ENCODE assay signal across 16 cellular contexts in the genomic region with DNA sequence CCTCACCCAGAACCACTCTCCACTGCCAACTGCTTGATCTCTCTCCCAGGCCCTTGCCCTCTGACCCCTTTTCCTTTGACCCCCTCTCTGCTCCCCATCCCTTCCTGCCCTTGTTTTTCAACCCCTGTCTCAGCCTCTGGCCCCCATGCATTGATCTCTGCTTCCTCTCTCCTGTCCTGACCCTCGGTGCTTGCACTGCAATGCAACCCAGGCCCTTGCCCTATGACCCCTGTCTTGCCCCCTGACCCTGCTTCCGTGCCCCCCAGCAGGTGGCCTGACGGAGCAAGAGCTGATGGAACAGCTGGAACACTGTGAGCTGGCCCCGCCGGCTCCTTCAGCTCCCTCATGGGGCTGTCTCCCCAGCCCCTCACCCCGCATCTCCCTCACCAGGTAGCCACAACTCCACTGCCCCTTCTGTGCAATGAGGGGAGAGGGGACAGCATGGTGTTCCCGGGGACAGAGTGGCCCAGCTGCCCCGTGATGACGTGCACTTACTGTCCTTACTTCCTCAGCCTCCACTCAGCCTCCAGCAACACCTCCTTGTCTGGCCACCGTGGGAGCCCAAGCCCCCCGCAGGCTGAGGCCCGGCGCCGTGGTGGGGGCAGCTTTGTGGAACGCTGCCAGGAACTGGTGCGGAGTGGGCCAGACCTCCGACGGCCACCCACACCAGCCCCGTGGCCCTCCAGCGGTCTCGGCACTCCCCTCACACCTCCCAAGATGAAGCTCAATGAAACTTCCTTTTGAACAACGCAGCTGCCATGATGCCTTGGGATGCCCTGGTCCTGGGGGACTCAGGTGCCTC. TPM values are rescaled to one million over a fixed set of nuclear protein-coding genes. Genes with fewer than 3 reads are reported as not detected.
DNase-seq lines count a peak whose midpoint lies in the region; ATAC-seq, FAIRE-seq and TF ChIP-seq lines count a peak whose summit lies in the region.
"Had no signal": no experiment of that assay in that cellular context is flagged by ENCODE, and none has a peak within 500 bp of the region (broad histone marks: within the 10 kb centered on the region; RNA-seq: fewer than 3 reads in every experiment).

No MANE protein-coding gene starts in this region.

- no peak overlapping the region for H3K27ac ChIP-seq in GM12878 (ENCODE audit: control insufficient read depth, insufficient read depth)

- no peak for TF ChIP-seq RAD21 in GM12878 (IDR thresholded peaks at IDR 0.05; ENCODE audit: insufficient read depth, low read depth, low read length)

- peak; percentile 56 for TF ChIP-seq POLR2A in GM12878 (IDR thresholded peaks at IDR 0.05; ENCODE audit: low read depth, low read length)

- no peak overlapping the region for H3K4me3 ChIP-seq in GM12878

- no peaks in the 10 kb centered on the region for H3K27me3 ChIP-seq in GM12878 (replicated peaks in 1 of 2; ENCODE audit: control insufficient read depth in 2 of 2, insufficient read depth in 2 of 2, low read length in 1 of 2)

- SMC1A ChIA-PET in GM12878 (lab: Charles Lee; ENCODE audit: uncharacterized antibody, unreplicated experiment) = no interaction called here

- no peak overlapping the region for H3K9ac ChIP-seq in GM12878 (ENCODE audit: control insufficient read depth, insufficient read depth, low read length)

- DNase-seq in Right ventricle myocardium inferior (ENCODE audit: missing footprints) = peak; percentile 60
- no peak for DNase-seq in cardiac septum (ENCODE audit: low spot score)
- no peak for DNase-seq in GM12878 (ENCODE audit: low read depth, low spot score)
- no peak for DNase-seq in nephron progenitor cell
- DNase-seq in type B pancreatic cell (ENCODE audit: extremely low spot score, unreplicated experiment) = peak; percentile 60
- no peak for DNase-seq in GM10266 (ENCODE audit: extremely low spot score)
- DNase-seq: EL, HFFc6, KBM-7, NCI-H1105, NCI-H2081, NCI-H446 treated with DMSO at 0.1 percent for 48 hours had no signal

- intact Hi-C loops in Right ventricle myocardium inferior (cut with DNase I) (no loop called here), cardiac septum (cut with DNase I) (no loop called here), GM12878 (cut with micrococcal nuclease; ENCODE audit: unreplicated experiment) (no loop called here)

- H3K36me3 ChIP-seq in GM12878 (ENCODE audit: control insufficient read depth in 2 of 2, insufficient read depth in 2 of 2, low read length in 1 of 2) = peaks cover 0 to 7% of the 10 kb centered on the region in 2 experiments; a peak in 3 of 4 replicates

- POLR2A ChIA-PET in GM12878 (lab: Charles Lee) = no interaction called here

- H3K9me3 ChIP-seq in GM12878 (replicated peaks; ENCODE audit: control insufficient read depth, insufficient read depth, low read length) = no peaks in the 10 kb centered on the region

- no peaks in the 10 kb centered on the region for H3K4me1 ChIP-seq in GM12878 (ENCODE audit: control insufficient read depth, insufficient read depth, low read length)

- WGBS in GM12878 (ENCODE audit: insufficient coverage, insufficient replicate concordance, low lambda C conversion rate, missing lambda C conversion rate) = 94% methylated on average over 22 of the region's 22 CpGs

- no peaks in the 10 kb centered on the region for H3K79me2 ChIP-seq in GM12878 (ENCODE audit: control insufficient read depth, insufficient read depth, low read length)

- H3K27ac Mint-ChIP-seq in nephron progenitor cell (peak overlapping the region; percentile 32), type B pancreatic cell (no peak overlapping the region)
- H3K27ac Mint-ChIP-seq: HFFc6 had no signal

- in situ Hi-C loops in GM12878 (cut with MboI) = no loop called here

- ATAC-seq in Right ventricle myocardium inferior (no peak), GM12878 (no peak), HG02852 (IDR thresholded peaks at IDR 0.05; ENCODE audit: unreplicated experiment) (no peak), GM19023 (IDR thresholded peaks at IDR 0.05; ENCODE audit: unreplicated experiment) (no peak)

- no peak overlapping the region for H3K4me3 Mint-ChIP-seq in nephron progenitor cell
- no peak overlapping the region for H3K4me3 Mint-ChIP-seq in type B pancreatic cell
- H3K4me3 Mint-ChIP-seq: CD4-positive, alpha-beta memory T cell; HFFc6 had no signal

- H3K27me3 Mint-ChIP-seq in nephron progenitor cell (ENCODE audit: low read depth, poor library complexity) = peaks cover 20% of the 10 kb centered on the region
- H3K27me3 Mint-ChIP-seq in type B pancreatic cell = peaks cover 11% of the 10 kb centered on the region
- H3K27me3 Mint-ChIP-seq: CD4-positive, alpha-beta memory T cell had no signal

- no peak overlapping the region for H2AFZ ChIP-seq in GM12878 (ENCODE audit: control insufficient read depth, low read depth, low read length)

- FAIRE-seq in GM12878 (lab: Jason Lieb, UNC) = no peak
- FAIRE-seq: A204.1 had no signal

- H3K4me2 ChIP-seq in GM12878 (ENCODE audit: control insufficient read depth, insufficient read depth) = no peak overlapping the region

- RAD21 ChIA-PET in GM12878 (lab: Charles Lee; ENCODE audit: unreplicated experiment) = no interaction called here

- CTCF ChIA-PET in GM12878 (lab: Yijun Ruan, JAX) = interaction anchor here (0.6 to 1.2 kb wide), 3 partner anchors 11 to 759 kb away, joined by 3 to 6 read pairs (median 3); no protein-coding TSS in a partner anchor

- H3K4me1 Mint-ChIP-seq in nephron progenitor cell (peaks cover 34% of the 10 kb centered on the region), type B pancreatic cell (ENCODE audit: unreplicated experiment) (peaks cover 7% of the 10 kb centered on the region)

- TF ChIP-seq EP300 in GM12878 (IDR thresholded peaks at IDR 0.05; ENCODE audit: borderline replicate concordance in 1 of 2, control insufficient read depth in 1 of 2, low read depth in 2 of 2, low read length in 2 of 2) = no peak

- no peaks in the 10 kb centered on the region for H3K9me3 Mint-ChIP-seq in nephron progenitor cell
- no peaks in the 10 kb centered on the region for H3K9me3 Mint-ChIP-seq in type B pancreatic cell
- H3K9me3 Mint-ChIP-seq: HFFc6 had no signal

- BruUV-seq in GM12878 (replicated peaks; lab: Mats Ljungman, UMichigan) = TSS peak; percentile 44

- H4K20me1 ChIP-seq in GM12878 (ENCODE audit: control insufficient read depth, insufficient read depth) = no peaks in the 10 kb centered on the region

- peaks cover 35% of the 10 kb centered on the region for H3K36me3 Mint-ChIP-seq in nephron progenitor cell (ENCODE audit: low read depth)
- peaks cover 3% of the 10 kb centered on the region for H3K36me3 Mint-ChIP-seq in type B pancreatic cell

- no peak for TF ChIP-seq CTCF in GM12878 (IDR thresholded peaks at IDR 0.05 in 2 of 3, conservative IDR thresholded peaks at IDR 0.05 in 1 of 3; ENCODE audit: control insufficient read depth in 2 of 3, extremely low read depth in 1 of 3, insufficient read depth in 1 of 3, low read depth in 3 of 3, low read length in 3 of 3)
- TF ChIP-seq CTCF in nephron progenitor cell (IDR thresholded peaks at IDR 0.05) = no peak
- TF ChIP-seq CTCF in type B pancreatic cell (conservative IDR thresholded peaks at IDR 0.05) = no peak
- no peak for TF ChIP-seq CTCF in GM10266 (IDR thresholded peaks at IDR 0.05; ENCODE audit: control insufficient read depth, insufficient read depth, low read depth, missing control alignments)

TF ChIP-seq in GM12878, 131 proteins besides CTCF, POLR2A, EP300 and RAD21 (continues in another document):
- TF ChIP-seq CREM (IDR thresholded peaks at IDR 0.05; ENCODE audit: low read depth) (no peak), ZSCAN29 (IDR thresholded peaks at IDR 0.05) (no peak), TCF3 (IDR thresholded peaks at IDR 0.05; ENCODE audit: borderline replicate concordance, insufficient read depth, low read depth, low read length) (no peak), NBN (IDR thresholded peaks at IDR 0.05) (no peak)

RNA-seq across cellular contexts. Expression of a gene that starts 10.5 kb away (rescaled TPM):
- total RNA-seq in Right ventricle myocardium inferior = 324 TPM
- total RNA-seq in cardiac septum = 216 TPM
- total RNA-seq in GM12878 (2013; cell fraction: nucleolus; rRNA removed) = 26.9 and 32.3 TPM in 2 replicates
- total RNA-seq in GM12878 (2014; rRNA removed) = 6.6 and 8.5 TPM in 2 replicates
- 3.1 and 3.7 TPM in 2 replicates for total RNA-seq in GM12878 (2014; rRNA removed; fragmentation: Illumina TruSeq; extraction: Trizol)
- 34.6 and 35.9 TPM in 2 replicates for total RNA-seq in GM12878 (2021)
- polyA plus RNA-seq in GM12878 (2011; ENCODE audit: low read depth) = 29.6 TPM
- polyA plus RNA-seq in GM12878 (2011; rRNA removed) = 1.5 and 2.7 TPM in 2 replicates
- polyA plus RNA-seq in GM12878 (2011; cell fraction: cytosol; rRNA removed) = 4.9 and 5.7 TPM in 2 replicates
- 24.7 and 25.2 TPM in 2 replicates for polyA plus RNA-seq in GM12878 (2011; cell fraction: nucleus; rRNA removed)
- 38.1 and 69.0 TPM in 2 replicates for polyA plus RNA-seq in GM12878 (2012)
- 2.6 and 5.9 TPM in 2 replicates for polyA plus RNA-seq in GM12878 (2014; fragmentation: Illumina TruSeq; extraction: Trizol)
- under 1 TPM in 1 of 2 experiments, not detected in 1; 0.09 TPM for polyA plus RNA-seq in GM12878 (2014; fragmentation: Nextera tagmentation; extraction: Ambion mirVana)
- polyA plus RNA-seq in GM12878 (2014; rRNA removed) = 21.8 and 23.5 TPM in 2 replicates
- polyA plus RNA-seq in GM12878 (2016; fragmentation: Nextera tagmentation; extraction: Ambion mirVana) = 1 to 10 TPM; 8.8 to 9.5 TPM
- 1.5 and 7.1 TPM in 2 replicates for polyA minus RNA-seq in GM12878 (2011; rRNA and poly(A)+ RNA removed)
- 14.1 and 19.4 TPM in 2 replicates for polyA minus RNA-seq in GM12878 (2011; cell fraction: cytosol; rRNA and poly(A)+ RNA removed)
- 3.0 and 6.6 TPM in 2 replicates for polyA minus RNA-seq in GM12878 (2011; cell fraction: nucleus; rRNA and poly(A)+ RNA removed)
- total RNA-seq in type B pancreatic cell (ENCODE audit: low replicate concordance) = 31.8 and 145 TPM in 2 replicates

RNA-seq across cellular contexts. Expression of a gene that starts 14.0 kb away (rescaled TPM):
- total RNA-seq in Right ventricle myocardium inferior (20.6 TPM), cardiac septum (28.6 TPM), GM12878 (2014; rRNA removed) (60.8 and 79.0 TPM in 2 replicates), GM12878 (2014; rRNA removed; fragmentation: Illumina TruSeq; extraction: Trizol) (22.9 and 26.0 TPM in 2 replicates), GM12878 (2021) (111 and 115 TPM in 2 replicates), type B pancreatic cell (ENCODE audit: low replicate concordance) (54.6 and 55.4 TPM in 2 replicates)
- total RNA-seq in GM12878 (2013; cell fraction: nucleolus; rRNA removed) = 26.1 and 35.1 TPM in 2 replicates
- 43.8 TPM for polyA plus RNA-seq in GM12878 (2011; ENCODE audit: low read depth)
- polyA plus RNA-seq in GM12878 (2011; rRNA removed) (17.5 and 38.8 TPM in 2 replicates), GM12878 (2014; fragmentation: Illumina TruSeq; extraction: Trizol) (30.6 and 55.0 TPM in 2 replicates), GM12878 (2014; fragmentation: Nextera tagmentation; extraction: Ambion mirVana) (10 to 100 TPM in 1 of 2 experiments, 1 to 10 TPM in 1; 2.3 to 15.1 TPM), GM12878 (2014; rRNA removed) (96.3 and 111 TPM in 2 replicates), GM12878 (2016; fragmentation: Nextera tagmentation; extraction: Ambion mirVana) (100 to 1,000 TPM; 112 to 123 TPM)
- polyA plus RNA-seq in GM12878 (2011; cell fraction: cytosol; rRNA removed) = 59.2 and 80.0 TPM in 2 replicates
- 155 and 167 TPM in 2 replicates for polyA plus RNA-seq in GM12878 (2011; cell fraction: nucleus; rRNA removed)
- 84.1 and 89.2 TPM in 2 replicates for polyA plus RNA-seq in GM12878 (2012)
- polyA minus RNA-seq in GM12878 (2011; rRNA and poly(A)+ RNA removed) = 47.3 and 87.5 TPM in 2 replicates
- 89.1 and 95.6 TPM in 2 replicates for polyA minus RNA-seq in GM12878 (2011; cell fraction: cytosol; rRNA and poly(A)+ RNA removed)
- polyA minus RNA-seq in GM12878 (2011; cell fraction: nucleus; rRNA and poly(A)+ RNA removed) = 33.5 and 51.2 TPM in 2 replicates

Comparison
In these comparisons a context has a peak if more than half of its experiments do, and no peak if none do; other contexts are left out.
1. DNase-seq: peak in Right ventricle myocardium inferior (single experiment) and type B pancreatic cell (single experiment); none in cardiac septum (single experiment), GM12878 (single experiment), nephron progenitor cell (single experiment) and GM10266 (single experiment).